In the genomic region with DNA sequence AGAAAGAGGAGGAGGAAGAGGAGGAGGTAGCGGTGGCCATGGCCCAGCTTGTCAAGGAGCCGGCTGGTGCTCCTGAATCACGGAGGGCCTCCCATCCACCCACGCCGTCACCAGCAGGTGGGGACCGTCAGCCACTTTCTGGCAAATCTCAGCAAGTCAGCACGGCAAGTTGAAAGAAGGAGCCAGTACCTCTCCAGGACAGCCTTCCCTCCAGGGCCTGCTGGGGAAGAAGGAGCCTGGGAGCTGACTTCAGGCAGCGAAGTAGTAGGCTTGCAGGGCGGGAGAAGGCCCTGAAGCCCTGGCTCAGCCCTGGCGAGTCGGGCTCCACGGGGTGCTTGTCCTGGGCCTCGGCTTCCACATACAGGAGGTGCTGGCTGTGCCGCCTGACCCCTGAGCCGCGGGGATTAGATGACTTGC, we compare ENCODE assay signal across 8 cellular contexts.
DNase-seq lines count a peak whose midpoint lies in the region; ATAC-seq, FAIRE-seq and TF ChIP-seq lines count a peak whose summit lies in the region.

No MANE protein-coding gene starts in this region.

- ATAC-seq in GM21447 (IDR thresholded peaks at IDR 0.05; ENCODE audit: unreplicated experiment), result no peak

- H4K20me1 ChIP-seq in BLaER1 treated with 17β-estradiol and CSF1 and Interleukin-3, amounts not matched to agents 10 nM and 100 nM, result no peaks in the 10 kb centered on the region
- no peaks in the 10 kb centered on the region for H4K20me1 ChIP-seq in neural cell (ENCODE audit: insufficient read depth)

- no peaks in the 10 kb centered on the region for H3K79me2 ChIP-seq in neural cell (replicated peaks; ENCODE audit: insufficient read depth, low read length)

- H3K9me2 ChIP-seq in neural cell (ENCODE audit: insufficient read depth, low read length), result no peaks in the 10 kb centered on the region

- peak; percentile 36 for TF ChIP-seq RAD21 in neural cell (conservative IDR thresholded peaks at IDR 0.05)

- FAIRE-seq in HTR-8/SVneo (lab: Jason Lieb, UNC), result no peak

- H3F3A ChIP-seq in neural cell (ENCODE audit: insufficient read depth, low read length, poor library complexity, severe bottlenecking), result no peaks in the 10 kb centered on the region

- H3K27me3 ChIP-seq in BLaER1 treated with 17β-estradiol and CSF1 and Interleukin-3, amounts not matched to agents 10 nM and 100 nM, result peaks cover 0 to 5% (median 0%) of the 10 kb centered on the region in 11 experiments; a peak in 1 of 22 replicates
- H3K27me3 ChIP-seq in neural cell (ENCODE audit: insufficient read depth, low read depth, low read length), result no peaks in the 10 kb centered on the region
- no peaks in the 10 kb centered on the region for H3K27me3 ChIP-seq in thymus (ENCODE audit: control insufficient read depth, insufficient read depth)

- WGBS in thymus, result 76% methylated on average over 16 of the region's 16 CpGs

- TF ChIP-seq EP300 in neural cell (conservative IDR thresholded peaks at IDR 0.05; ENCODE audit: poor library complexity, severe bottlenecking), result no peak

- TF ChIP-seq CTCF in LNCAP (IDR thresholded peaks at IDR 0.05) (peak; percentile 37; the same call in 1 of the 2 replicates), epithelial cell of proximal tubule (conservative IDR thresholded peaks at IDR 0.05; ENCODE audit: low read depth, low read length) (peak; percentile 74), neural cell (IDR thresholded peaks at IDR 0.05; ENCODE audit: poor library complexity, severe bottlenecking) (no peak)

- DNase-seq in activated CD8-positive, alpha-beta memory T cell treated with anti-CD3 and anti-CD28 coated beads, Interleukin-2, amount 50 U/mL, for 4 hours, result peak; percentile 71
- DNase-seq in epithelial cell of proximal tubule (ENCODE audit: low read depth) (no peak), HTR-8/SVneo (ENCODE audit: insufficient read length, low spot score) (no peak)

- H2AFZ ChIP-seq in neural cell (ENCODE audit: low read depth, low read length), result no peak overlapping the region

- peak overlapping the region; percentile 10 to 80 (median 70); a peak in 16 of 22 replicates for H3K4me2 ChIP-seq in BLaER1 treated with 17β-estradiol and CSF1 and Interleukin-3, amounts not matched to agents 10 nM and 100 nM
- H3K4me2 ChIP-seq in neural cell (ENCODE audit: low read length), result no peak overlapping the region

- peaks cover 14 to 68% (median 54%) of the 10 kb centered on the region in 10 experiments for H3K4me1 ChIP-seq in BLaER1 treated with 17β-estradiol and CSF1 and Interleukin-3, amounts not matched to agents 10 nM and 100 nM
- H3K4me1 ChIP-seq in thymus (ENCODE audit: control insufficient read depth, insufficient read depth, low read length), result peaks cover 66% of the 10 kb centered on the region

- peak overlapping the region in 1 of 11 experiments; percentile 24; a peak in 1 of 22 replicates for H3K27ac ChIP-seq in BLaER1 treated with 17β-estradiol and CSF1 and Interleukin-3, amounts not matched to agents 10 nM and 100 nM
- H3K27ac ChIP-seq in neural cell (ENCODE audit: low read length) (no peak overlapping the region), thymus (ENCODE audit: low read depth) (peak overlapping the region; percentile 22)

- no peaks in the 10 kb centered on the region for H3K36me3 ChIP-seq in BLaER1 treated with 17β-estradiol and CSF1 and Interleukin-3, amounts not matched to agents 10 nM and 100 nM
- no peaks in the 10 kb centered on the region for H3K36me3 ChIP-seq in neural cell (ENCODE audit: insufficient read depth, low read length)
- H3K36me3 ChIP-seq in thymus (ENCODE audit: control insufficient read depth, insufficient read depth), result no peaks in the 10 kb centered on the region

- H3K9me3 ChIP-seq in BLaER1 treated with 17β-estradiol and CSF1 and Interleukin-3, amounts not matched to agents 10 nM and 100 nM (replicated peaks in 1 of 11), result no peaks in the 10 kb centered on the region
- no peaks in the 10 kb centered on the region for H3K9me3 ChIP-seq in neural cell (ENCODE audit: low read length)
- H3K9me3 ChIP-seq in thymus (ENCODE audit: control insufficient read depth), result no peaks in the 10 kb centered on the region

- H3K9ac ChIP-seq in BLaER1 treated with 17β-estradiol and CSF1 and Interleukin-3, amounts not matched to agents 10 nM and 100 nM, result peak overlapping the region in 3 of 11 experiments; percentile 11 to 47 (median 11); a peak in 4 of 22 replicates
- no peak overlapping the region for H3K9ac ChIP-seq in neural cell (ENCODE audit: low read length)

- no peak overlapping the region for H3K4me3 ChIP-seq in BLaER1 treated with 17β-estradiol and CSF1 and Interleukin-3, amounts not matched to agents 10 nM and 100 nM
- no peak overlapping the region for H3K4me3 ChIP-seq in epithelial cell of proximal tubule (ENCODE audit: low read depth, low read length)
- no peak overlapping the region for H3K4me3 ChIP-seq in neural cell (ENCODE audit: low read length)
- H3K4me3 ChIP-seq in thymus (ENCODE audit: low read length), result no peak overlapping the region

TF ChIP-seq in neural cell, 6 proteins besides CTCF, POLR2A, EP300 and RAD21:
- TF ChIP-seq SMC3 (conservative IDR thresholded peaks at IDR 0.05; ENCODE audit: poor library complexity) (peak; percentile 21), POLR2AphosphoS5 (IDR thresholded peaks at IDR 0.05) (no peak)
